ENCODE assay signal across 8 cellular contexts in genomic region chr11:9384535-9385287, GRCh38. TPM values are rescaled to one million over a fixed set of nuclear protein-coding genes. Genes with fewer than 3 reads are reported as not detected.
DNase-seq lines count a peak whose midpoint lies in the region; ATAC-seq and TF ChIP-seq lines count a peak whose summit lies in the region.

Gene IPO7, plus strand, starts transcription at chr11:9384652. Its CDS starts 112 bp downstream, at chr11:9384764.

- TF ChIP-seq EP300 in upper lobe of left lung (IDR thresholded peaks at IDR 0.05), result peak in 1 of 4 donors; percentile 7

- H3K27me3 Mint-ChIP-seq in activated naive CD8-positive, alpha-beta T cell treated with anti-CD3 and anti-CD28 coated beads, Interleukin-2, amount 50 U/mL, for 24 hours, result no peaks in the 10 kb centered on the region

- H3K9me3 Mint-ChIP-seq in activated naive CD8-positive, alpha-beta T cell treated with anti-CD3 and anti-CD28 coated beads, Interleukin-2, amount 50 U/mL, for 24 hours, result no peaks in the 10 kb centered on the region

- peak; percentile 93 for ATAC-seq in HG02588 (IDR thresholded peaks at IDR 0.05; ENCODE audit: unreplicated experiment)
- ATAC-seq in activated naive CD8-positive, alpha-beta T cell treated with anti-CD3 and anti-CD28 coated beads, Interleukin-2, amount 50 U/mL, for 24 hours, result peak; percentile 97
- ATAC-seq in upper lobe of left lung (ENCODE audit: low FRiP score in 2 of 2), result peak; percentile 96 to 98

- H3K4me1 ChIP-seq in upper lobe of left lung, result peaks cover 22 to 33% (median 27%) of the 10 kb centered on the region in 4 donors

- TF ChIP-seq POLR2A in GM10847 (IDR thresholded peaks at IDR 0.05; ENCODE audit: extremely low read depth, insufficient read length) (peak; percentile 96), upper lobe of left lung (IDR thresholded peaks at IDR 0.05) (peak in 3 of 4 donors; percentile 62 to 93 (median 87))

- peak within 1 kb of the TSS; percentile 91 for H3K27ac Mint-ChIP-seq in activated naive CD8-positive, alpha-beta T cell treated with anti-CD3 and anti-CD28 coated beads, Interleukin-2, amount 50 U/mL, for 24 hours

- DNase-seq in NCI-H1048 (lab: John Stamatoyannopoulos, UW), result peak; percentile 76
- DNase-seq in SW480 (ENCODE audit: low spot score), result peak; percentile 95
- DNase-seq in activated naive CD8-positive, alpha-beta T cell treated with anti-CD3 and anti-CD28 coated beads, Interleukin-2, amount 50 U/mL, for 24 hours, result peak; percentile 87
- peak; percentile 96 for DNase-seq in cardiac septum (ENCODE audit: low spot score)
- DNase-seq in posterior cingulate gyrus, result peak; percentile 88 to 99 (median 94)
- DNase-seq in upper lobe of left lung, result peak; percentile 94

- peaks cover 0 to 5% (median 2%) of the 10 kb centered on the region in 4 donors for H3K36me3 ChIP-seq in upper lobe of left lung

- H3K27me3 ChIP-seq in upper lobe of left lung, result no peaks in the 10 kb centered on the region

- WGBS in upper lobe of left lung, 2 donors, result 0% methylated on average over 10 to 41 of the region's 69 CpGs

- H3K9me3 ChIP-seq in upper lobe of left lung, result no peaks in the 10 kb centered on the region

- H3K36me3 Mint-ChIP-seq in activated naive CD8-positive, alpha-beta T cell treated with anti-CD3 and anti-CD28 coated beads, Interleukin-2, amount 50 U/mL, for 24 hours (ENCODE audit: low read depth), result peaks cover 38% of the 10 kb centered on the region

- peak within 1 kb of the TSS; percentile 75 to 93 (median 86) for H3K4me3 ChIP-seq in upper lobe of left lung

- peaks cover 35% of the 10 kb centered on the region for H3K4me1 Mint-ChIP-seq in activated naive CD8-positive, alpha-beta T cell treated with anti-CD3 and anti-CD28 coated beads, Interleukin-2, amount 50 U/mL, for 24 hours

- intact Hi-C loops in cardiac septum (cut with DNase I) (loop anchor here (2.0 kb wide), 1 partner anchor 20 kb away; no protein-coding TSS in a partner anchor), posterior cingulate gyrus (cut with DNase I) (loop anchor here (2.0 to 5.0 kb wide), 2 partner anchors 70 to 78 kb away; partner anchors contain the start of genes TMEM41B and ZNF143)

- peak within 1 kb of the TSS; percentile 93 to 98 (median 93) for H3K27ac ChIP-seq in upper lobe of left lung

- TF ChIP-seq CTCF in upper lobe of left lung (IDR thresholded peaks at IDR 0.05), result peak in 3 of 6 experiments; percentile 34 to 45 (median 35)

- H3K4me3 Mint-ChIP-seq in activated naive CD8-positive, alpha-beta T cell treated with anti-CD3 and anti-CD28 coated beads, Interleukin-2, amount 50 U/mL, for 24 hours, result peak within 1 kb of the TSS; percentile 95

RNA-seq across cellular contexts. Expression of gene IPO7, which starts in this region (rescaled TPM):
- total RNA-seq in cardiac septum, result 143 TPM
- 100 to 1,000 TPM in 2 of 6 donors, 10 to 100 TPM in 4; 37.7 to 184 (median 94.8) TPM for total RNA-seq in upper lobe of left lung

Comparison
In these comparisons a context has a peak if more than half of its experiments do, and no peak if none do; other contexts are left out.
1. Peak in every context shown above with its lines: DNase-seq, ATAC-seq, H3K4me3 ChIP-seq and H3K27ac ChIP-seq.